ENCODE assay signal across 8 cellular contexts in the genomic region with DNA sequence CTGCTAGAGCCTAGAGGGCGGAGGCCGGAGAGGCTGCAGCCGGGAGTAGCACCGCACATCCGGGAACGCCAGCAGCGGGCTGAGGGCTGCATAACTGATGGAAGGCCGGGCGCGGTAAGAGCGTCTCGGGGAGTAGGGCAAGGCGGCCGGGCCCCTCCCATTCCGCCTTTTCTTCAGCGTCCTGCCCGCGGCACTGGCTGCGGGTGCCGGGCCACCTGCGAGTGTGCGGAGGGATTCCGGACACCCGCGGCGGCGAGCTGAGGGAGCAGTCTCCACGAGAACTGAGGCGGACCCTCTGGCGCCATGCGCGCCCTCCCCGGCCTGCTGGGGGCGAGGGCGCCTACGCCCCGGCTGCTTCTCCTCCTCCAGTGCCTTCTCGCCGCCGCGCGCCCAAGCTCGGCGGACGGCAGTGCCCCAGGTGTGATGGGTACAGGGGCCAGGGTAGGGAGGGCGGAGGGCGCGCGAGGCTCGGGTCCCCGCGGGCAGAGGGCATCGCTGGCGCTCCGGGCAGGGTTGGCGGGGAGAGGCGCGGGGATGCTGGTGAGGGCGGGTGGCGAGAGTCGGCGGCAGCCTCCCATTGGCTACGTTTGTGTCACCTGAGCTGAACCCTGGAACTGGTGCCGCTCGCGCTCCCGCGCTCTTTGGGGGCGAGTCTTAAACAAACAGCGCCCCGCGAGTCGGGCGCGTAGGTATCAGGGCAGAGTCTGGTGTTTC.
DNase-seq lines count a peak whose midpoint lies in the region; ATAC-seq and TF ChIP-seq lines count a peak whose summit lies in the region.

No MANE protein-coding gene starts in this region.

- no peaks in the 10 kb centered on the region for H3K9me3 ChIP-seq in left lung

- H3K36me3 ChIP-seq in left lung, result no peaks in the 10 kb centered on the region

- peak overlapping the region; percentile 41 to 53 for H3K4me3 ChIP-seq in left lung

- peaks cover 0 to 26% of the 10 kb centered on the region in 2 donors for H3K4me1 ChIP-seq in left lung

- DNase-seq in NCI-H1105 treated with DMSO at 0.1 percent for 48 hours (lab: John Stamatoyannopoulos, UW), result peak; percentile 96
- DNase-seq in activated CD4-positive, CD25-positive, alpha-beta regulatory T cell treated with anti-CD3 and anti-CD28 coated beads, Interleukin-2, amount 50 U/mL, for 72 hours, result peak; percentile 79
- peak; percentile 57 to 66 for DNase-seq in central memory CD8-positive, alpha-beta T cell (ENCODE audit: low spot score in 2 of 2)
- peak; percentile 71 to 91 for DNase-seq in left lung
- DNase-seq in stimulated activated CD4-positive, alpha-beta T cell treated with anti-CD3 and anti-CD28 coated beads, Interleukin-4, amount 100 ng/mL, for 4 hours, result peak; percentile 76 to 89

- H3K9me3 Mint-ChIP-seq in central memory CD8-positive, alpha-beta T cell, result no peaks in the 10 kb centered on the region

- peak; percentile 3 for TF ChIP-seq POLR2A in GM18526 (IDR thresholded peaks at IDR 0.05; ENCODE audit: extremely low read depth, insufficient read length)

- intact Hi-C loops in left lung (cut with DNase I), result no loop called here

- ATAC-seq in central memory CD8-positive, alpha-beta T cell (replicated peaks; ENCODE audit: extremely low read depth, poor library complexity, severe bottlenecking), result peak; percentile 85
- ATAC-seq in left lung (peak; percentile 88), GM19023 (IDR thresholded peaks at IDR 0.05; ENCODE audit: unreplicated experiment) (no peak), GM19351 (IDR thresholded peaks at IDR 0.05; ENCODE audit: unreplicated experiment) (no peak)

- peak overlapping the region; percentile 89 for H3K27ac Mint-ChIP-seq in central memory CD8-positive, alpha-beta T cell (ENCODE audit: low read depth)

- H3K27me3 ChIP-seq in left lung, result peaks cover 11 to 40% of the 10 kb centered on the region in 2 donors

- no peaks in the 10 kb centered on the region for H3K27me3 Mint-ChIP-seq in central memory CD8-positive, alpha-beta T cell

- peaks cover 5% of the 10 kb centered on the region for H3K36me3 Mint-ChIP-seq in central memory CD8-positive, alpha-beta T cell (ENCODE audit: insufficient read depth)

- H3K4me3 Mint-ChIP-seq in central memory CD8-positive, alpha-beta T cell, result peak overlapping the region; percentile 92

- H3K4me1 Mint-ChIP-seq in central memory CD8-positive, alpha-beta T cell, result peaks cover 61% of the 10 kb centered on the region

- H3K27ac ChIP-seq in left lung, result peak overlapping the region in 1 of 2 donors; percentile 34

- no peak for TF ChIP-seq CTCF in left lung (IDR thresholded peaks at IDR 0.05)

Comparison
In these comparisons a context has a peak if more than half of its experiments do, and no peak if none do; other contexts are left out.
1. ATAC-seq: peak in central memory CD8-positive, alpha-beta T cell (single experiment) and left lung (single experiment); none in GM19023 (single experiment) and GM19351 (single experiment).
2. Peak in every context shown above with its lines, with median percentiles within 50 percentile points of each other: DNase-seq.